In the genomic region with DNA sequence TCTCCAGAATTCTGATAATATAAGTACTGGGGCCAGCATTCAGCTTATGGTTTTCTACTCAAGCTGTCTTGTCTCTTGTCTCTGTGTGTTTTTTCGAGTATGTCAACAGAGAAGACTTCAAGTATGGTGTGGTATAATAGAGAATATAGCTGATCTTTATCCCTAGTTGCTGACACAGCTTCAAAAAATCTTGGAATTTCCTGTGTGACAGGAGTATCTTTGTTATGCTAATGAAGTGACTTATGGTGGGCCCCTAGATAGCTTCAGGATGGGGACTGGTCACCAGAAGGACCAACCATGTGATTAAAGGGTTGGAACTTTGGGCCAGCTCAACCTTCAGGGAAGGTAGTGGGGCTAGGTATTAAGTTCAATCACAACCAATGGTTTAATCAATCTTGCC, we compare ENCODE assay signal across 19 cellular contexts.
"Had no signal": no experiment of that assay in that cellular context is flagged by ENCODE, and none has a peak within 500 bp of the region (broad histone marks: within the 10 kb centered on the region; RNA-seq: fewer than 3 reads in every experiment).

No MANE protein-coding gene starts in this region.

- H3K9ac ChIP-seq: neural progenitor cell had no signal

- H3K9me3 ChIP-seq: mucosa of descending colon, prostate gland, suprapubic skin, transverse colon, uterus had no signal

- H3K36me3 ChIP-seq: neural progenitor cell, prostate gland, suprapubic skin, transverse colon, uterus, WERI-Rb-1 had no signal

- H3K27ac ChIP-seq: neural progenitor cell, prostate gland, suprapubic skin, transverse colon, uterus, WERI-Rb-1 had no signal

- H2AFZ ChIP-seq: neural progenitor cell had no signal

- H3K4me3 ChIP-seq: mucosa of descending colon, neural progenitor cell, prostate gland, suprapubic skin, transverse colon, uterus had no signal

- H3K27me3 ChIP-seq: neural progenitor cell, suprapubic skin, transverse colon, uterus had no signal

- H3K4me1 ChIP-seq: neural progenitor cell, prostate gland, suprapubic skin, uterus had no signal

- ATAC-seq: left ventricle myocardium superior; mucosa of descending colon; right cardiac atrium; stimulated activated naive CD8-positive, alpha-beta T cell treated with anti-CD3 and anti-CD28 coated beads, Interleukin-15, amount 100 ng/mL, for 72 hours; T-helper 17 cell had no signal

- H3K4me2 ChIP-seq: neural progenitor cell had no signal

- DNase-seq: activated CD4-positive, alpha-beta T cell treated with anti-CD3 and anti-CD28 coated beads for 1 hour; activated CD4-positive, alpha-beta T cell treated with anti-CD3 and anti-CD28 coated beads, Interleukin-2, amount 50 U/mL, for 4 hours; activated gamma-delta T cell; dermis blood vessel endothelial cell; effector memory CD4-positive, alpha-beta T cell; foreskin fibroblast; hippocampal formation; left ventricle myocardium superior; mucosa of descending colon; naive B cell; right cardiac atrium; stimulated activated naive CD8-positive, alpha-beta T cell treated with anti-CD3 and anti-CD28 coated beads, Interleukin-15, amount 100 ng/mL, for 72 hours; T-helper 17 cell; transverse colon; uterus; WERI-Rb-1 had no signal
